ENCODE assay signal across 13 cellular contexts in the genomic region with DNA sequence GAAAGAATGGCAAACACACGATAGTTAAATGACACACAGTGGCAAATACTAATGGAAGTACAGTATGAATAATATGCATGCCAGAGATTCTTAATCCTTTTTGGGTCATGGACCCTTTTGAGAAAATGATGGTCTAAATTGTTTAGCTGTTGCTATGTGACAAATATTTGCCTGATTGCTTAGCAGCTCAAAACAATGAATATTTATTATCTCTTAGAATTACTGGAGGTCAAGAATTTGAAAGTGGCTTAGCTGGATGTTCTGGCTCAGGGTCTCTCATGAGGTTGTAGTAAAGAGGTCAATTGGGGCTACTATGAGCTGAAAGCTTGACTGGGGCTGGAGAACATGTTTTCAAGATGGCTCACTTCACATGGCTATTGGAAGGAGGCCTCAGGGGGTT.
DNase-seq lines count a peak whose midpoint lies in the region; ATAC-seq lines count a peak whose summit lies in the region.
"Had no signal": no experiment of that assay in that cellular context is flagged by ENCODE, and none has a peak within 500 bp of the region (broad histone marks: within the 10 kb centered on the region; RNA-seq: fewer than 3 reads in every experiment).

No MANE protein-coding gene starts in this region.

- peaks cover 7% of the 10 kb centered on the region for H3K27me3 Mint-ChIP-seq in activated naive CD8-positive, alpha-beta T cell treated with anti-CD3 and anti-CD28 coated beads, Interleukin-2, amount 50 U/mL, for 24 hours
- no peaks in the 10 kb centered on the region for H3K27me3 Mint-ChIP-seq in activated naive CD4-positive, alpha-beta T cell treated with anti-CD3 and anti-CD28 coated beads, Interleukin-2, amount 10 ng/mL, durations not matched to agents 7 days and 5 days
- H3K27me3 Mint-ChIP-seq: CD4-positive, alpha-beta T cell had no signal

- H3K4me1 Mint-ChIP-seq in activated naive CD8-positive, alpha-beta T cell treated with anti-CD3 and anti-CD28 coated beads, Interleukin-2, amount 50 U/mL, for 24 hours: peaks cover 7% of the 10 kb centered on the region
- no peaks in the 10 kb centered on the region for H3K4me1 Mint-ChIP-seq in activated naive CD4-positive, alpha-beta T cell treated with anti-CD3 and anti-CD28 coated beads, Interleukin-2, amount 10 ng/mL, durations not matched to agents 7 days and 5 days
- H3K4me1 Mint-ChIP-seq: H9 had no signal

- no peak overlapping the region for H3K27ac Mint-ChIP-seq in activated naive CD8-positive, alpha-beta T cell treated with anti-CD3 and anti-CD28 coated beads, Interleukin-2, amount 50 U/mL, for 24 hours
- no peak overlapping the region for H3K27ac Mint-ChIP-seq in activated naive CD4-positive, alpha-beta T cell treated with anti-CD3 and anti-CD28 coated beads, Interleukin-2, amount 10 ng/mL, durations not matched to agents 7 days and 5 days
- H3K27ac Mint-ChIP-seq: CD4-positive, alpha-beta T cell had no signal

- DNase-seq in M059J (ENCODE audit: low read depth) (peak; percentile 81), foreskin melanocyte (peak; percentile 21), renal cortical epithelial cell (ENCODE audit: low read depth) (peak; percentile 11)
- no peak for DNase-seq in activated naive CD8-positive, alpha-beta T cell treated with anti-CD3 and anti-CD28 coated beads, Interleukin-2, amount 50 U/mL, for 24 hours
- no peak for DNase-seq in activated naive CD4-positive, alpha-beta T cell treated with Interleukin-2 at 50 U/mL for 16 hours
- no peak for DNase-seq in activated naive CD4-positive, alpha-beta T cell treated with anti-CD3 and anti-CD28 coated beads, Interleukin-2, amount 10 ng/mL, durations not matched to agents 7 days and 5 days
- DNase-seq: C1 segment of cervical spinal cord; Calu3; CD4-positive, alpha-beta T cell; DMS 273 treated with DMSO at 0.1 percent for 48 hours; GOT3; H9; IMR-90 had no signal

- no peak overlapping the region for H3K4me3 Mint-ChIP-seq in activated naive CD8-positive, alpha-beta T cell treated with anti-CD3 and anti-CD28 coated beads, Interleukin-2, amount 50 U/mL, for 24 hours
- H3K4me3 Mint-ChIP-seq in activated naive CD4-positive, alpha-beta T cell treated with anti-CD3 and anti-CD28 coated beads, Interleukin-2, amount 10 ng/mL, durations not matched to agents 7 days and 5 days: no peak overlapping the region
- H3K4me3 Mint-ChIP-seq: CD4-positive, alpha-beta T cell; H9 had no signal

- no peaks in the 10 kb centered on the region for H3K36me3 Mint-ChIP-seq in activated naive CD8-positive, alpha-beta T cell treated with anti-CD3 and anti-CD28 coated beads, Interleukin-2, amount 50 U/mL, for 24 hours (ENCODE audit: low read depth)
- no peaks in the 10 kb centered on the region for H3K36me3 Mint-ChIP-seq in activated naive CD4-positive, alpha-beta T cell treated with anti-CD3 and anti-CD28 coated beads, Interleukin-2, amount 10 ng/mL, durations not matched to agents 7 days and 5 days

- ATAC-seq in activated naive CD8-positive, alpha-beta T cell treated with anti-CD3 and anti-CD28 coated beads, Interleukin-2, amount 50 U/mL, for 24 hours: no peak

- H3K9me3 Mint-ChIP-seq in activated naive CD8-positive, alpha-beta T cell treated with anti-CD3 and anti-CD28 coated beads, Interleukin-2, amount 50 U/mL, for 24 hours: no peaks in the 10 kb centered on the region
- no peaks in the 10 kb centered on the region for H3K9me3 Mint-ChIP-seq in activated naive CD4-positive, alpha-beta T cell treated with anti-CD3 and anti-CD28 coated beads, Interleukin-2, amount 10 ng/mL, durations not matched to agents 7 days and 5 days
- H3K9me3 Mint-ChIP-seq: CD4-positive, alpha-beta T cell; H9 had no signal

- CTCF ChIA-PET in activated naive CD4-positive, alpha-beta T cell treated with anti-CD3 and anti-CD28 coated beads, Interleukin-2, amount 10 ng/mL, durations not matched to agents 7 days and 5 days (lab: Charles Lee): no interaction called here

Comparison
In these comparisons a context has a peak if more than half of its experiments do, and no peak if none do; other contexts are left out.
1. DNase-seq: peak in M059J (single experiment), foreskin melanocyte (single experiment) and renal cortical epithelial cell (single experiment); none in activated naive CD8-positive, alpha-beta T cell treated with anti-CD3 and anti-CD28 coated beads, Interleukin-2, amount 50 U/mL, for 24 hours (single experiment), activated naive CD4-positive, alpha-beta T cell treated with Interleukin-2 at 50 U/mL for 16 hours (single experiment) and activated naive CD4-positive, alpha-beta T cell treated with anti-CD3 and anti-CD28 coated beads, Interleukin-2, amount 10 ng/mL, durations not matched to agents 7 days and 5 days (single experiment).